ENCODE assay signal across 11 cellular contexts in the genomic region with DNA sequence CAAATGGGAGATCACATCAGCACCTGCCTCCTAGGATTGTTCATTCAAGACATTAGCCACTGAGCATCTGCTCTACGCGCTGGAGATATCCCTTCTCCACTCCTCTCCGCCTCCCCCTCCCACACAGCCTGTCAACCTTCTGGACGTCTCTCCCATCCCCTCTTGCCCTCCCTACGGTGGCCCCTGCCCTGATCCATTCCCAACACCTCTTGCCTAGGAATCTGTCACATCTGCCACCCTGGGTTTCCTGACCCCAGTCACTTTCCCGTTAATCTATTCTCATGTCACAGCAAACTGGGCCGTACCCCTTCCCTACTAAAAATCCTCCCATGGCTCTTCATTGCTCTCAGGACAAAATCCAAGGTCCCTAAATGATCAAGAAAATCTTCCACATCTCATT. TPM values are rescaled to one million over a fixed set of nuclear protein-coding genes. Genes with fewer than 3 reads are reported as not detected.
A peak's percentile ranks its signal among the peaks of the same experiment; 100 is the strongest.
DNase-seq lines count a peak whose midpoint lies in the region; FAIRE-seq and TF ChIP-seq lines count a peak whose summit lies in the region.
"Had no signal": no experiment of that assay in that cellular context is flagged by ENCODE, and none has a peak within 500 bp of the region (broad histone marks: within the 10 kb centered on the region; RNA-seq: fewer than 3 reads in every experiment).

No MANE protein-coding gene starts in this region.

- TF ChIP-seq CTCF in 22Rv1 (IDR thresholded peaks at IDR 0.05) (no peak), coronary artery (IDR thresholded peaks at IDR 0.05) (no peak), endothelial cell (IDR thresholded peaks at IDR 0.05; ENCODE audit: unreplicated experiment) (no peak), D721Med (IDR thresholded peaks at IDR 0.05; ENCODE audit: insufficient read depth, missing control alignments) (no peak), chondrocyte (IDR thresholded peaks at IDR 0.05) (no peak)

- H2AFZ ChIP-seq in Karpas-422 (ENCODE audit: low read length) = no peak overlapping the region

- H3K27me3 Mint-ChIP-seq in endothelial cell (ENCODE audit: unreplicated experiment) (peaks cover 4% of the 10 kb centered on the region), chondrocyte (ENCODE audit: low read depth) (no peaks in the 10 kb centered on the region)
- H3K27me3 Mint-ChIP-seq: activated naive CD8-positive, alpha-beta T cell treated with anti-CD3 and anti-CD28 coated beads, Interleukin-2, amount 10 ng/mL, durations not matched to agents 7 days and 5 days had no signal

- H3K4me3 Mint-ChIP-seq in endothelial cell (ENCODE audit: unreplicated experiment) (no peak overlapping the region), chondrocyte (ENCODE audit: unreplicated experiment) (no peak overlapping the region)
- H3K4me3 Mint-ChIP-seq: activated naive CD8-positive, alpha-beta T cell treated with anti-CD3 and anti-CD28 coated beads, Interleukin-2, amount 10 ng/mL, durations not matched to agents 7 days and 5 days; HFFc6; nephron progenitor cell had no signal

- H3K9ac ChIP-seq in Karpas-422 (ENCODE audit: low read length) = peak overlapping the region; percentile 58

- no peaks in the 10 kb centered on the region for H3K9me2 ChIP-seq in Karpas-422 (replicated peaks; ENCODE audit: insufficient read depth, low read length)

- H3K36me3 ChIP-seq in Karpas-422 (ENCODE audit: insufficient read depth, low read length) = peaks cover 24% of the 10 kb centered on the region

- no peaks in the 10 kb centered on the region for H3K9me3 ChIP-seq in Karpas-422 (ENCODE audit: low read length)

- H3K27ac Mint-ChIP-seq in endothelial cell (ENCODE audit: unreplicated experiment) = no peak overlapping the region
- H3K27ac Mint-ChIP-seq in chondrocyte (ENCODE audit: unreplicated experiment) = no peak overlapping the region
- H3K27ac Mint-ChIP-seq: activated naive CD8-positive, alpha-beta T cell treated with anti-CD3 and anti-CD28 coated beads, Interleukin-2, amount 10 ng/mL, durations not matched to agents 7 days and 5 days; HFFc6; nephron progenitor cell had no signal

- H3K4me1 Mint-ChIP-seq in endothelial cell (ENCODE audit: unreplicated experiment) (no peaks in the 10 kb centered on the region), chondrocyte (ENCODE audit: low read depth) (no peaks in the 10 kb centered on the region)

- no peak for FAIRE-seq in D721Med (lab: Jason Lieb, UNC)

- DNase-seq in Karpas-422 = no peak
- no peak for DNase-seq in coronary artery (ENCODE audit: low spot score)
- peak; percentile 53 for DNase-seq in mesenteric fat pad (ENCODE audit: low spot score)
- DNase-seq in inferior parietal cortex (ENCODE audit: extremely low spot score) = no peak
- DNase-seq in endothelial cell (ENCODE audit: low spot score) = no peak
- DNase-seq in D721Med (ENCODE audit: insufficient read length, low spot score) = no peak
- no peak for DNase-seq in chondrocyte (ENCODE audit: low spot score)

- peak overlapping the region; percentile 52; the same call in 1 of the 2 replicates for H3K27ac ChIP-seq in 22Rv1
- H3K27ac ChIP-seq in Karpas-422 (ENCODE audit: low read length) = no peak overlapping the region
- no peak overlapping the region for H3K27ac ChIP-seq in coronary artery

- H3K9me3 Mint-ChIP-seq in endothelial cell (ENCODE audit: unreplicated experiment) = no peaks in the 10 kb centered on the region
- H3K9me3 Mint-ChIP-seq in chondrocyte (ENCODE audit: low read depth) = no peaks in the 10 kb centered on the region
- H3K9me3 Mint-ChIP-seq: HFFc6, nephron progenitor cell had no signal

- H3K79me2 ChIP-seq in Karpas-422 (ENCODE audit: low read length) = no peaks in the 10 kb centered on the region

- peaks cover 3% of the 10 kb centered on the region for H3K36me3 Mint-ChIP-seq in endothelial cell (ENCODE audit: low read depth, unreplicated experiment)
- H3K36me3 Mint-ChIP-seq in chondrocyte (ENCODE audit: low read depth) = peaks cover 2% of the 10 kb centered on the region

- H3K4me3 ChIP-seq in Karpas-422 (ENCODE audit: low read length) (peak overlapping the region; percentile 63), coronary artery (peak overlapping the region; percentile 86)

- H3K4me2 ChIP-seq in Karpas-422 (ENCODE audit: low read depth, low read length, poor library complexity, severe bottlenecking) = peak overlapping the region; percentile 58

- no peaks in the 10 kb centered on the region for H3K27me3 ChIP-seq in Karpas-422 (ENCODE audit: low read length)

- H4K20me1 ChIP-seq in Karpas-422 (ENCODE audit: insufficient read depth, low read depth, low read length) = no peaks in the 10 kb centered on the region

- H3K4me1 ChIP-seq in Karpas-422 (ENCODE audit: low read length) = peaks cover 34% of the 10 kb centered on the region

RNA-seq across cellular contexts. Expression of a gene that starts 10.3 kb away (rescaled TPM):
- total RNA-seq in Karpas-422 (2014; rRNA removed; shearing (Covaris generic); ENCODE audit: low replicate concordance) = 10.9 and 30.3 TPM in 2 replicates
- total RNA-seq in mesenteric fat pad (8.8 TPM), endothelial cell (ENCODE audit: unreplicated experiment) (29.5 TPM), chondrocyte (15.0 to 20.0 TPM (median 19.6 TPM) in 3 replicates)

RNA-seq across cellular contexts. Expression of a gene that starts 22.5 kb away (rescaled TPM):
- total RNA-seq in Karpas-422 (2014; rRNA removed; shearing (Covaris generic); ENCODE audit: low replicate concordance) = 359 and 384 TPM in 2 replicates
- total RNA-seq in mesenteric fat pad (121 TPM), endothelial cell (ENCODE audit: unreplicated experiment) (271 TPM), chondrocyte (95.0 to 119 TPM (median 104 TPM) in 3 replicates)

RNA-seq across cellular contexts. Expression of a gene that starts 45.0 kb away (rescaled TPM):
- not detected in 2 replicates for total RNA-seq in Karpas-422 (2014; rRNA removed; shearing (Covaris generic); ENCODE audit: low replicate concordance)
- total RNA-seq in mesenteric fat pad (not detected), endothelial cell (ENCODE audit: unreplicated experiment) (not detected), chondrocyte (not detected in 3 replicates)
- total RNA-seq: activated naive CD8-positive, alpha-beta T cell treated with anti-CD3 and anti-CD28 coated beads, Interleukin-2, amount 10 ng/mL, durations not matched to agents 7 days and 5 days; HFFc6 had no signal
